Comparison of ENCODE assay signal across 13 cellular contexts in the genomic region with DNA sequence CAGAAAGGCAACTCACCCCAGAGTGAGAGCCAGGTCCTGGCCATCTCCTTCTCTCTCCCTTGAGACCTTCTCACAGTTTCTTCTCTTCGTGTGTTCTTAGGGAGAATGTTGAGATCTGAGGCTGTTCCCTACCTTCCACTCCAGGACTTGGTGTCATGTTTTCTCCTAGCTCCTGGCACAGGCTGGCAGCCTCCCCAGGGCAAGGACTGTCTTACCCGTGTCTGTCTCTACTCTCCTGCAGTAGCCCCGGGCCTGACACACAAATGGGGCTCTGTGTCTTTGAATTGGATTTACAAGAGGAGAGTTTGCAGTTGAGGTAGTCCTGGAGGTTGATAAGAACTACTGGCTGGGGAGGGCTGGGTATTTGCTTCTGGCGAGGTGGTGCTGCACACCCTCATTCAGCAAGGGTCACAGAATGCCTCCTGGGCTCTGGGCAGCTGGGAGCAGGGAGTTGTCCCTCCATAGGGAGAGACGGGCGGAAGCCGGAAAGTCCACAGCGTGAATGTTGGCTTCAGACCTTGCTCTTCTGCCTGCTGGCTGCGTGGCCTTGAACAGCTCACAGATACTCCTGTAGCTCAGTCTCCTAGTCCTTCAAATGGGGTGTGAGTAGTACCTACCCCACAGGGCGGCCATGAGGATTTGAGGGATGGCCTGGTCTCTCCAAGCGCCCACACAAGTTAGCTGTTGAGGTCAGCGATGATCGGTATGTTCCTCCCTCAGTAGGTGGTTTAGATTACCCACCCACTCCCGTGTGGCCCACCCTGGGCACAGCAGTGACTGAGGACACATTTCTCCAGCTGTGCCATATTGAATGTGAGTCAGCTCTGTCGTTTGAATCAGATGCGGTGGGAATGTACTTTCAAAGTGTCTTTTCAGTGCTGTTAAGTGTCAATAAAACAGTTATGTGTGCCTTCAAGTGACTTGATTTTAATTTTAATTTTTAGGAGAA. TPM values are rescaled to one million over a fixed set of nuclear protein-coding genes. Genes with fewer than 3 reads are reported as not detected.
A peak's percentile ranks its signal among the peaks of the same experiment; 100 is the strongest.
DNase-seq lines count a peak whose midpoint lies in the region; ATAC-seq, FAIRE-seq and TF ChIP-seq lines count a peak whose summit lies in the region.
"Had no signal": no experiment of that assay in that cellular context is flagged by ENCODE, and none has a peak within 500 bp of the region (broad histone marks: within the 10 kb centered on the region; RNA-seq: fewer than 3 reads in every experiment).

No MANE protein-coding gene starts in this region.

- H2BK120ac ChIP-seq in trophoblast cell (ENCODE audit: insufficient read depth, low read length, poor library complexity) = no peak overlapping the region

- H3K9me2 ChIP-seq in PC-3 (replicated peaks; ENCODE audit: low read length) = no peaks in the 10 kb centered on the region

- no peak overlapping the region for H4K91ac ChIP-seq in trophoblast cell (ENCODE audit: low read depth, low read length)

- H3K79me1 ChIP-seq in trophoblast cell (ENCODE audit: low read length) = no peaks in the 10 kb centered on the region

- peak overlapping the region; percentile 40 for H3K4ac ChIP-seq in trophoblast cell (ENCODE audit: low read depth, low read length)

- H3K9ac ChIP-seq in endodermal cell (ENCODE audit: extremely low read depth, low read length, poor library complexity, severe bottlenecking) = no peak overlapping the region
- no peak overlapping the region for H3K9ac ChIP-seq in trophoblast cell (ENCODE audit: low read length)
- H3K9ac ChIP-seq in PC-3 (ENCODE audit: low read length) = no peak overlapping the region

- H3K27ac Mint-ChIP-seq in endodermal cell = peak overlapping the region; percentile 76

- no peak for ATAC-seq in PC-3

- H3K18ac ChIP-seq in trophoblast cell (ENCODE audit: low read length) = no peak overlapping the region

- no peak for TF ChIP-seq POLR2A in esophagus squamous epithelium (IDR thresholded peaks at IDR 0.05)

- POLR2A ChIA-PET in PC-3 (lab: Charles Lee; ENCODE audit: unreplicated experiment) = no interaction called here

- H2AFZ ChIP-seq in trophoblast cell (ENCODE audit: insufficient read depth, low read length, poor library complexity) (no peak overlapping the region), PC-3 (ENCODE audit: low read length) (no peak overlapping the region)

- H3K36me3 Mint-ChIP-seq in endodermal cell (ENCODE audit: low read depth) = peaks cover 20% of the 10 kb centered on the region

- intact Hi-C loops in esophagus squamous epithelium (cut with DNase I) = no loop called here
- intact Hi-C loops in PC-3 (cut with micrococcal nuclease) = no loop called here

- WGBS in endodermal cell (ENCODE audit: insufficient coverage in 1 of 2, insufficient read length in 1 of 2), 2 experiments = 90 to 96% methylated on average over 6 to 16 of the region's 16 CpGs
- WGBS in trophoblast cell (ENCODE audit: extremely low coverage, insufficient coverage, insufficient read length) = no CpG with 5 or more reads among the region's 16 CpGs
- WGBS in esophagus squamous epithelium, 2 donors = 77 to 78% methylated on average over 7 to 8 of the region's 16 CpGs

- no peak overlapping the region for H4K8ac ChIP-seq in trophoblast cell (ENCODE audit: low read depth, low read length)

- H3K4me2 ChIP-seq in trophoblast cell (ENCODE audit: low read length) = no peak overlapping the region
- H3K4me2 ChIP-seq in PC-3 (ENCODE audit: low read length) = no peak overlapping the region

- no peak overlapping the region for H3K23ac ChIP-seq in trophoblast cell (ENCODE audit: low read length)

- H3K4me1 ChIP-seq in SJSA1 (replicated peaks) (peaks cover 49% of the 10 kb centered on the region), endodermal cell (ENCODE audit: control insufficient read depth, insufficient read depth, low read length) (no peaks in the 10 kb centered on the region), trophoblast cell (ENCODE audit: control insufficient read depth in 1 of 2, insufficient read depth in 2 of 2, low read length in 2 of 2) (peaks cover 2 to 3% of the 10 kb centered on the region in 2 experiments), esophagus squamous epithelium (peaks cover 0 to 47% (median 12%) of the 10 kb centered on the region in 3 donors), PC-3 (ENCODE audit: insufficient read depth, low read length) (peaks cover 26% of the 10 kb centered on the region)

- H4K20me1 ChIP-seq in PC-3 (ENCODE audit: low read length) = peaks cover 52% of the 10 kb centered on the region

- H3K36me3 ChIP-seq in SJSA1 = peaks cover 25% of the 10 kb centered on the region
- peaks cover 30% of the 10 kb centered on the region for H3K36me3 ChIP-seq in endodermal cell (ENCODE audit: control insufficient read depth, insufficient read depth, low read length)
- peaks cover 6% of the 10 kb centered on the region in 2 experiments for H3K36me3 ChIP-seq in trophoblast cell (ENCODE audit: control insufficient read depth in 1 of 2, insufficient read depth in 2 of 2, low read length in 2 of 2)
- peaks cover 0 to 45% (median 0%) of the 10 kb centered on the region in 3 donors for H3K36me3 ChIP-seq in esophagus squamous epithelium
- H3K36me3 ChIP-seq in PC-3 (ENCODE audit: low read depth, low read length) = peaks cover 7% of the 10 kb centered on the region
- H3K36me3 ChIP-seq: gastrocnemius medialis had no signal

- H3K27me3 Mint-ChIP-seq in endodermal cell (ENCODE audit: insufficient read depth) = no peaks in the 10 kb centered on the region

- no peaks in the 10 kb centered on the region for H3K27me3 ChIP-seq in SJSA1 (replicated peaks)
- no peaks in the 10 kb centered on the region for H3K27me3 ChIP-seq in endodermal cell (ENCODE audit: control insufficient read depth, insufficient read depth, low read length, poor library complexity, severe bottlenecking)
- no peaks in the 10 kb centered on the region for H3K27me3 ChIP-seq in trophoblast cell (ENCODE audit: insufficient read depth, low read length)
- H3K27me3 ChIP-seq in esophagus squamous epithelium = no peaks in the 10 kb centered on the region
- no peaks in the 10 kb centered on the region for H3K27me3 ChIP-seq in PC-3 (ENCODE audit: low read length)
- H3K27me3 ChIP-seq: gastrocnemius medialis, right lobe of liver had no signal

- TF ChIP-seq CTCF in endodermal cell (conservative IDR thresholded peaks at IDR 0.05) (no peak), esophagus squamous epithelium (IDR thresholded peaks at IDR 0.05) (no peak), PC-3 (conservative IDR thresholded peaks at IDR 0.05; ENCODE audit: low read depth, low read length) (no peak)

- FAIRE-seq in RCC 7860 (lab: Jason Lieb, UNC) = no peak
- FAIRE-seq: H54, islet of Langerhans had no signal

- H3K14ac ChIP-seq in trophoblast cell (ENCODE audit: low read length) = no peak overlapping the region

- no peak overlapping the region for H2AK5ac ChIP-seq in trophoblast cell (ENCODE audit: low read length)

- H2BK5ac ChIP-seq in trophoblast cell (ENCODE audit: low read depth, low read length, poor library complexity) = no peak overlapping the region

- no peak overlapping the region for H4K12ac ChIP-seq in trophoblast cell (ENCODE audit: low read depth, low read length)

- no peaks in the 10 kb centered on the region for H3K9me3 ChIP-seq in SJSA1 (replicated peaks)
- H3K9me3 ChIP-seq in endodermal cell (ENCODE audit: control insufficient read depth, low read length) = no peaks in the 10 kb centered on the region
- H3K9me3 ChIP-seq in trophoblast cell (ENCODE audit: insufficient read depth, low read depth, low read length) = no peaks in the 10 kb centered on the region
- no peaks in the 10 kb centered on the region for H3K9me3 ChIP-seq in esophagus squamous epithelium
- H3K9me3 ChIP-seq in PC-3 (ENCODE audit: low read length) = no peaks in the 10 kb centered on the region
- H3K9me3 ChIP-seq: gastrocnemius medialis, right lobe of liver had no signal

- peaks cover 20% of the 10 kb centered on the region for H3K4me1 Mint-ChIP-seq in endodermal cell

- CTCF ChIA-PET in PC-3 (lab: Charles Lee) = no interaction called here

- H3K27ac ChIP-seq in SJSA1 (peak overlapping the region; percentile 15), endodermal cell (ENCODE audit: low read depth, low read length) (no peak overlapping the region), trophoblast cell (ENCODE audit: low read depth, low read length) (no peak overlapping the region), esophagus squamous epithelium (no peak overlapping the region), PC-3 (ENCODE audit: low read length) (no peak overlapping the region)
- H3K27ac ChIP-seq: right lobe of liver had no signal

- no peak overlapping the region for H2BK12ac ChIP-seq in trophoblast cell (ENCODE audit: low read length)

- DNase-seq in ELF-1 (ENCODE audit: low read depth, low spot score) = peak; percentile 27
- DNase-seq in SJSA1 (ENCODE audit: low read depth in 1 of 2, low spot score in 2 of 2) = peak in 1 of 2 experiments; percentile 36
- DNase-seq in endodermal cell = peak; percentile 44
- no peak for DNase-seq in trophoblast cell
- no peak for DNase-seq in esophagus squamous epithelium (lab: John Stamatoyannopoulos, UW)
- no peak for DNase-seq in PC-3
- DNase-seq in RCC 7860 (ENCODE audit: low spot score) = no peak
- DNase-seq: gastrocnemius medialis, NCI-H187 treated with DMSO at 0.1 percent for 48 hours, NCI-H82, right lobe of liver had no signal

- no peak overlapping the region for H3K4me3 Mint-ChIP-seq in endodermal cell

- no peaks in the 10 kb centered on the region for H3F3A ChIP-seq in PC-3 (ENCODE audit: low read length, unreplicated experiment)

- no peak overlapping the region for H3K4me3 ChIP-seq in SJSA1
- H3K4me3 ChIP-seq in endodermal cell (ENCODE audit: low read length) = no peak overlapping the region
- H3K4me3 ChIP-seq in trophoblast cell (ENCODE audit: low read depth, low read length) = no peak overlapping the region
- H3K4me3 ChIP-seq in esophagus squamous epithelium = no peak overlapping the region
- H3K4me3 ChIP-seq in PC-3 (ENCODE audit: low read length) = no peak overlapping the region
- H3K4me3 ChIP-seq: right lobe of liver had no signal

- H3K79me2 ChIP-seq in trophoblast cell (ENCODE audit: control insufficient read depth, insufficient read depth, low read length, poor library complexity) (peaks cover 2% of the 10 kb centered on the region), PC-3 (ENCODE audit: low read length) (peaks cover 88% of the 10 kb centered on the region)

- BruUV-seq in PC-3 (replicated peaks; lab: Mats Ljungman, UMichigan) = no TSS peak

- no peaks in the 10 kb centered on the region for H3K9me3 Mint-ChIP-seq in endodermal cell

RNA-seq across cellular contexts. Expression of a gene that starts 10.2 kb away (rescaled TPM):
- total RNA-seq in SJSA1 (2014; rRNA removed; shearing (Covaris generic)) = 9.7 and 10.3 TPM in 2 replicates
- total RNA-seq in endodermal cell = 10 to 100 TPM; 64.7 to 78.3 TPM
- 42.4 TPM for polyA plus RNA-seq in endodermal cell (2013, experiment 1 of 2)
- 40.7 TPM for polyA plus RNA-seq in endodermal cell (2013, experiment 2 of 2)
- polyA plus RNA-seq in trophoblast cell (2013) = 25.4 and 26.9 TPM in 2 replicates
- 10 to 100 TPM; 10.1 to 23.0 (median 20.9) TPM for total RNA-seq in esophagus squamous epithelium
- 20.2 and 30.5 TPM in 2 replicates for total RNA-seq in PC-3 (2014; rRNA removed)

RNA-seq across cellular contexts. Expression of a gene that starts 30.8 kb away (rescaled TPM):
- 7.0 and 14.3 TPM in 2 replicates for total RNA-seq in SJSA1 (2014; rRNA removed; shearing (Covaris generic))
- total RNA-seq in endodermal cell = 10 to 100 TPM; 37.3 to 56.7 TPM
- polyA plus RNA-seq in endodermal cell (2013, experiment 1 of 2) = 20.6 TPM
- polyA plus RNA-seq in endodermal cell (2013, experiment 2 of 2) = 15.2 TPM
- 33.0 and 33.3 TPM in 2 replicates for polyA plus RNA-seq in trophoblast cell (2013)
- total RNA-seq in esophagus squamous epithelium = 10 to 100 TPM in 3 of 4 donors, 1 to 10 TPM in 1; 8.1 to 24.2 (median 19.8) TPM
- 74.0 TPM in 2 replicates for total RNA-seq in PC-3 (2014; rRNA removed)

Comparison
In these comparisons a context has a peak if more than half of its experiments do, and no peak if none do; other contexts are left out.
1. DNase-seq: peak in ELF-1 (single experiment) and endodermal cell (single experiment); none in trophoblast cell (0 of 2), esophagus squamous epithelium (single experiment), PC-3 (single experiment) and RCC 7860 (single experiment).